8 cellular contexts compared by ENCODE assay signal in the genomic region with DNA sequence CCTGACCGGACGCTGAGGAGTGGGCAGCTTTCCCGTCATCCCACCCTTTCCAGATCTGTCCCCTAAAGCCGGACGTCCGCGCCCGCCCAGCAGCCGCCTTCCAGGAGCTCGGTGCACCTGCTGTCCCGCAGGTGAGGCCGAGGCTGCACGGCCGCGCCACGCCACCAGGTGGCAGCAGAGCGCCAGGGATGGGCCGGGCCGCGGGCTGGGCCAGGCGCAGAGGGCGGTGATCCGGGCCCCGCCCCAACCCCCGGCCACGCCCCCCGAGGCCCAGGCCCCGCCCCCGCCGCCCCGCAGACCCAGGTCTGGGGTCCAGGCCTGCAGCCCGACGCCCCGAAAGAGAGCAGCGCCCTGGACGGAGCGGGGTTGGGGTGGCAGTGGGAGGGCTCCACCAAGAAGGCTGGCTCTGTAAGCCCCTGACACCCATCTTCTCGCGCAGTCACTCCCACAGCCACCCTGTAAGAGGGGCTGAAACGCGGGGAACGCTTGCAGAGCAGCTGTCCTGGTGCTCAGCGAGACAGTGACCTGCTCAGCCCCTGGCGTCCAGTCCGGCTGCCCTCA. TPM values are rescaled to one million over a fixed set of nuclear protein-coding genes. Genes with fewer than 3 reads are reported as not detected.
A peak's percentile ranks its signal among the peaks of the same experiment; 100 is the strongest.
DNase-seq lines count a peak whose midpoint lies in the region; ATAC-seq and TF ChIP-seq lines count a peak whose summit lies in the region.

No MANE protein-coding gene starts in this region.

- peaks cover 50% of the 10 kb centered on the region in 2 donors for H3K4me1 ChIP-seq in duodenal mucosa (ENCODE audit: control insufficient read depth in 1 of 2, insufficient read depth in 2 of 2, low read length in 2 of 2)
- H3K4me1 ChIP-seq in mucosa of descending colon (ENCODE audit: low read depth): peaks cover 50% of the 10 kb centered on the region

- ATAC-seq in GM18498 (IDR thresholded peaks at IDR 0.05; ENCODE audit: unreplicated experiment): peak; percentile 60
- peak; percentile 79 for ATAC-seq in mucosa of descending colon

- intact Hi-C loops in mucosa of descending colon (cut with DNase I, micrococcal nuclease): loop anchor here (5.0 to 10.0 kb wide), 3 partner anchors 183 to 453 kb away; no protein-coding TSS in a partner anchor

- H3K9ac ChIP-seq in duodenal mucosa (ENCODE audit: low read depth in 1 of 2, low read length in 2 of 2): peak overlapping the region; percentile 45 to 57

- TF ChIP-seq CTCF in mucosa of descending colon (IDR thresholded peaks at IDR 0.05): peak; percentile 94

- peak overlapping the region; percentile 93 for H3K27ac ChIP-seq in duodenal mucosa (ENCODE audit: low read depth, low read length)

- H3K9me3 ChIP-seq in duodenal mucosa (ENCODE audit: control insufficient read depth in 1 of 2, low read length in 2 of 2) (peaks cover 5 to 7% of the 10 kb centered on the region in 2 donors), mucosa of descending colon (peaks cover 3% of the 10 kb centered on the region)

- DNase-seq in AG08396 (ENCODE audit: low spot score) (peak; percentile 93), NCI-H1092 (lab: John Stamatoyannopoulos, UW) (peak; percentile 51), mucosa of descending colon (peak; percentile 84 to 97 (median 93)), GF-D8 (lab: John Stamatoyannopoulos, UW) (no peak)
- DNase-seq in activated CD4-positive, alpha-beta T cell treated with anti-CD3 and anti-CD28 coated beads, Interleukin-2, amount 50 U/mL, for 48 hours: peak; percentile 86
- DNase-seq in stimulated activated CD8-positive, alpha-beta memory T cell treated with anti-CD3 and anti-CD28 coated beads, Interleukin-2, amount 100 ng/mL, for 1 hour (ENCODE audit: low read depth in 2 of 2): peak; percentile 74 to 80

- H3K36me3 ChIP-seq in duodenal mucosa (ENCODE audit: control insufficient read depth in 1 of 2, insufficient read depth in 2 of 2, low read length in 2 of 2) (no peaks in the 10 kb centered on the region), mucosa of descending colon (ENCODE audit: low read depth) (peaks cover 4% of the 10 kb centered on the region)

- peak overlapping the region; percentile 1 to 26 for H3K4me3 ChIP-seq in duodenal mucosa (ENCODE audit: low read depth in 1 of 2, low read length in 2 of 2)
- H3K4me3 ChIP-seq in mucosa of descending colon: no peak overlapping the region

- peaks cover 0 to 8% of the 10 kb centered on the region in 2 donors for H3K27me3 ChIP-seq in duodenal mucosa (ENCODE audit: control insufficient read depth in 1 of 2, insufficient read depth in 2 of 2, low read length in 2 of 2)

RNA-seq across cellular contexts. Expression of a gene that starts 32.2 kb away (rescaled TPM):
- total RNA-seq in mucosa of descending colon: under 1 TPM in 1 of 3 donors, not detected in 2; 0.43 TPM
